Comparison of ENCODE assay signal across 15 cellular contexts in genomic region chr21:9839011-9839661, GRCh38.
DNase-seq lines count a peak whose midpoint lies in the region; ATAC-seq, FAIRE-seq and TF ChIP-seq lines count a peak whose summit lies in the region.
"Had no signal": no experiment of that assay in that cellular context is flagged by ENCODE, and none has a peak within 500 bp of the region (broad histone marks: within the 10 kb centered on the region; RNA-seq: fewer than 3 reads in every experiment).

No MANE protein-coding gene starts in this region.

- no peak for TF ChIP-seq CTCF in HepG2 (CRISPR knock-in tag; IDR thresholded peaks at IDR 0.05)
- TF ChIP-seq CTCF in suprapubic skin (IDR thresholded peaks at IDR 0.05) = no peak
- TF ChIP-seq CTCF in tibial nerve (IDR thresholded peaks at IDR 0.05) = no peak
- no peak for TF ChIP-seq CTCF in activated CD8-positive, alpha-beta T cell treated with anti-CD3 and anti-CD28 coated beads for 36 hours (IDR thresholded peaks at IDR 0.05)

- no peak for FAIRE-seq in HepG2 (lab: Jason Lieb, UNC)
- FAIRE-seq: RCC 7860 had no signal

- DNase-seq in NCI-H1092 (lab: John Stamatoyannopoulos, UW) (peak; percentile 12), NCI-H1092 treated with DMSO at 0.1 percent for 48 hours (lab: John Stamatoyannopoulos, UW) (no peak), RPMI8226 (peak; percentile 88), HepG2 (ENCODE audit: low spot score) (no peak), suprapubic skin (ENCODE audit: low spot score in 2 of 2) (peak; percentile 68 to 85), tibial nerve (ENCODE audit: low spot score in 2 of 2) (no peak), SKM-1 treated with dmso at 0.1 percent for 144 hours (lab: John Stamatoyannopoulos, UW; ENCODE audit: unreplicated experiment) (no peak)
- DNase-seq in activated CD8-positive, alpha-beta T cell treated with anti-CD3 and anti-CD28 coated beads for 36 hours = no peak
- DNase-seq: 8988T; activated CD4-positive, alpha-beta memory T cell treated with anti-CD3 and anti-CD28 coated beads, Interleukin-2, amount 10 ng/mL, durations not matched to agents 7 days and 5 days; activated naive CD4-positive, alpha-beta T cell; HCEC 1CT had no signal

- no peak overlapping the region for H3K9ac ChIP-seq in HepG2 (ENCODE audit: insufficient read depth, low read depth, low read length)

- in situ Hi-C loops in HepG2 (cut with HindIII; ENCODE audit: extremely low pct_ligation_motif_present, low pct_unique_long_range_greater_than_20kb) = no loop called here

- POLR2A ChIA-PET in HepG2 (lab: Yijun Ruan, JAX) = no interaction called here
- POLR2A ChIA-PET in activated CD8-positive, alpha-beta T cell treated with anti-CD3 and anti-CD28 coated beads for 36 hours (lab: Charles Lee) = no interaction called here

- H3K36me3 Mint-ChIP-seq in activated CD8-positive, alpha-beta T cell treated with anti-CD3 and anti-CD28 coated beads for 36 hours (ENCODE audit: low read depth) = peaks cover 2% of the 10 kb centered on the region
- H3K36me3 Mint-ChIP-seq: brain had no signal

- TF ChIP-seq EP300 in HepG2 (IDR thresholded peaks at IDR 0.05; ENCODE audit: low read depth in 2 of 2, low read length in 2 of 2) = no peak
- TF ChIP-seq EP300 in HepG2 (CRISPR knock-in tag; IDR thresholded peaks at IDR 0.05; ENCODE audit: borderline replicate concordance) = no peak
- no peak for TF ChIP-seq EP300 in suprapubic skin (IDR thresholded peaks at IDR 0.05)
- no peak for TF ChIP-seq EP300 in tibial nerve (IDR thresholded peaks at IDR 0.05)

- H4K20me1 ChIP-seq in HepG2 (ENCODE audit: insufficient read depth, low read length) = no peaks in the 10 kb centered on the region

- H3K4me3 ChIP-seq in HepG2 (replicated peaks in 1 of 3; ENCODE audit: insufficient read depth in 1 of 3, low read depth in 2 of 3, low read length in 3 of 3) (no peak overlapping the region), suprapubic skin (no peak overlapping the region), tibial nerve (no peak overlapping the region)

- WGBS in HepG2 (ENCODE audit: low lambda C conversion rate) = 63% methylated on average over 38 of the region's 38 CpGs
- 77% methylated on average over 38 of the region's 38 CpGs for WGBS in suprapubic skin
- WGBS in tibial nerve, 2 donors = 74 to 82% methylated on average over 36 to 38 of the region's 38 CpGs

- no peak overlapping the region for H3K4me3 Mint-ChIP-seq in activated CD8-positive, alpha-beta T cell treated with anti-CD3 and anti-CD28 coated beads for 36 hours
- H3K4me3 Mint-ChIP-seq: activated CD4-positive, alpha-beta memory T cell treated with anti-CD3 and anti-CD28 coated beads, Interleukin-2, amount 10 ng/mL, durations not matched to agents 7 days and 5 days; brain had no signal

- no peaks in the 10 kb centered on the region for H3K4me1 Mint-ChIP-seq in activated CD8-positive, alpha-beta T cell treated with anti-CD3 and anti-CD28 coated beads for 36 hours (ENCODE audit: low read depth)
- H3K4me1 Mint-ChIP-seq: activated CD4-positive, alpha-beta memory T cell treated with anti-CD3 and anti-CD28 coated beads, Interleukin-2, amount 10 ng/mL, durations not matched to agents 7 days and 5 days; brain; CD8-positive, alpha-beta memory T cell had no signal

- no peak overlapping the region for H3K4me2 ChIP-seq in HepG2 (ENCODE audit: low read depth, low read length)

- H3K79me2 ChIP-seq in HepG2 (ENCODE audit: insufficient read depth, low read length) = no peaks in the 10 kb centered on the region

- H3K27me3 ChIP-seq in HepG2 (ENCODE audit: control insufficient read depth in 1 of 2, insufficient read depth in 2 of 2, low read length in 2 of 2) = no peaks in the 10 kb centered on the region
- no peaks in the 10 kb centered on the region for H3K27me3 ChIP-seq in suprapubic skin
- H3K27me3 ChIP-seq in tibial nerve = no peaks in the 10 kb centered on the region

- BruUV-seq in HepG2 (replicated peaks; lab: Mats Ljungman, UMichigan) = no TSS peak

- no peaks in the 10 kb centered on the region for H3K27me3 Mint-ChIP-seq in activated CD8-positive, alpha-beta T cell treated with anti-CD3 and anti-CD28 coated beads for 36 hours
- H3K27me3 Mint-ChIP-seq: activated CD4-positive, alpha-beta memory T cell treated with anti-CD3 and anti-CD28 coated beads, Interleukin-2, amount 10 ng/mL, durations not matched to agents 7 days and 5 days; brain; CD8-positive, alpha-beta memory T cell had no signal

- H3K27ac ChIP-seq in HepG2 (ENCODE audit: extremely low read length, insufficient read depth, low read length) = no peak overlapping the region
- H3K27ac ChIP-seq in suprapubic skin = no peak overlapping the region
- no peak overlapping the region for H3K27ac ChIP-seq in tibial nerve

- H3K9me3 ChIP-seq in HepG2 (ENCODE audit: low read length) (peaks cover 73% of the 10 kb centered on the region), suprapubic skin (peaks cover 19% of the 10 kb centered on the region), tibial nerve (peaks cover 0 to 20% (median 2%) of the 10 kb centered on the region in 4 donors)

- H3K4me1 ChIP-seq in HepG2 (ENCODE audit: insufficient read depth, low read length) (no peaks in the 10 kb centered on the region), suprapubic skin (no peaks in the 10 kb centered on the region), tibial nerve (no peaks in the 10 kb centered on the region)

- intact Hi-C loops in HepG2 (cut with micrococcal nuclease; ENCODE audit: unreplicated experiment) = no loop called here
- intact Hi-C loops in activated CD8-positive, alpha-beta T cell treated with anti-CD3 and anti-CD28 coated beads for 36 hours (cut with micrococcal nuclease) = no loop called here

- TF ChIP-seq POLR2A in HepG2 (IDR thresholded peaks at IDR 0.05; ENCODE audit: insufficient read depth in 1 of 2, low read depth in 2 of 2, low read length in 2 of 2) (no peak), suprapubic skin (IDR thresholded peaks at IDR 0.05) (no peak), tibial nerve (IDR thresholded peaks at IDR 0.05) (no peak)

- peaks cover 28% of the 10 kb centered on the region for H3K9me3 Mint-ChIP-seq in activated CD8-positive, alpha-beta T cell treated with anti-CD3 and anti-CD28 coated beads for 36 hours

- TF ChIP-seq RAD21 in HepG2 (CRISPR knock-in tag; IDR thresholded peaks at IDR 0.05) = no peak

- H3K27ac Mint-ChIP-seq in activated CD8-positive, alpha-beta T cell treated with anti-CD3 and anti-CD28 coated beads for 36 hours = no peak overlapping the region
- H3K27ac Mint-ChIP-seq: activated CD4-positive, alpha-beta memory T cell treated with anti-CD3 and anti-CD28 coated beads, Interleukin-2, amount 10 ng/mL, durations not matched to agents 7 days and 5 days; brain; CD8-positive, alpha-beta memory T cell had no signal

- peak; percentile 37; the same call in 1 of the 3 replicates for ATAC-seq in HepG2
- no peak for ATAC-seq in activated CD8-positive, alpha-beta T cell treated with anti-CD3 and anti-CD28 coated beads for 36 hours

- CTCF ChIA-PET in HepG2 (lab: Yijun Ruan, JAX; ENCODE audit: low intra/inter-chr PET ratio, low total read pairs) = no interaction called here
- CTCF ChIA-PET in activated CD8-positive, alpha-beta T cell treated with anti-CD3 and anti-CD28 coated beads for 36 hours (lab: Charles Lee) = no interaction called here

- H3K36me3 ChIP-seq in HepG2 (replicated peaks in 1 of 2; ENCODE audit: control insufficient read depth in 1 of 2, insufficient read depth in 2 of 2, low read length in 2 of 2) (no peaks in the 10 kb centered on the region), suprapubic skin (no peaks in the 10 kb centered on the region), tibial nerve (no peaks in the 10 kb centered on the region)

- H2AFZ ChIP-seq in HepG2 (ENCODE audit: low read length) = no peak overlapping the region

TF ChIP-seq in HepG2, 621 proteins besides CTCF, POLR2A, EP300 and RAD21 (continues in another document):
- TF ChIP-seq ESRRA (CRISPR knock-in tag; IDR thresholded peaks at IDR 0.05; ENCODE audit: low read depth) (no peak), ZNF335 (CRISPR knock-in tag; IDR thresholded peaks at IDR 0.05) (no peak), MEIS2 (CRISPR knock-in tag; IDR thresholded peaks at IDR 0.05) (no peak), ZNF431 (CRISPR knock-in tag; IDR thresholded peaks at IDR 0.05; ENCODE audit: borderline replicate concordance, low read depth) (no peak), SYNCRIP (IDR thresholded peaks at IDR 0.05; ENCODE audit: insufficient read depth, low read depth, low read length) (no peak), GLI4 (CRISPR knock-in tag; IDR thresholded peaks at IDR 0.05; ENCODE audit: borderline replicate concordance) (no peak), ZNF264 (CRISPR knock-in tag; IDR thresholded peaks at IDR 0.05) (no peak)

Comparison
In these comparisons a context has a peak if more than half of its experiments do, and no peak if none do; other contexts are left out.
1. DNase-seq: peak in NCI-H1092 (single experiment), RPMI8226 (single experiment) and suprapubic skin (2 of 2); none in NCI-H1092 treated with DMSO at 0.1 percent for 48 hours (single experiment), HepG2 (single experiment), tibial nerve (0 of 2), SKM-1 treated with dmso at 0.1 percent for 144 hours (single experiment) and activated CD8-positive, alpha-beta T cell treated with anti-CD3 and anti-CD28 coated beads for 36 hours (single experiment).